Comparison of ENCODE assay signal across 1 cellular context in the genomic region with DNA sequence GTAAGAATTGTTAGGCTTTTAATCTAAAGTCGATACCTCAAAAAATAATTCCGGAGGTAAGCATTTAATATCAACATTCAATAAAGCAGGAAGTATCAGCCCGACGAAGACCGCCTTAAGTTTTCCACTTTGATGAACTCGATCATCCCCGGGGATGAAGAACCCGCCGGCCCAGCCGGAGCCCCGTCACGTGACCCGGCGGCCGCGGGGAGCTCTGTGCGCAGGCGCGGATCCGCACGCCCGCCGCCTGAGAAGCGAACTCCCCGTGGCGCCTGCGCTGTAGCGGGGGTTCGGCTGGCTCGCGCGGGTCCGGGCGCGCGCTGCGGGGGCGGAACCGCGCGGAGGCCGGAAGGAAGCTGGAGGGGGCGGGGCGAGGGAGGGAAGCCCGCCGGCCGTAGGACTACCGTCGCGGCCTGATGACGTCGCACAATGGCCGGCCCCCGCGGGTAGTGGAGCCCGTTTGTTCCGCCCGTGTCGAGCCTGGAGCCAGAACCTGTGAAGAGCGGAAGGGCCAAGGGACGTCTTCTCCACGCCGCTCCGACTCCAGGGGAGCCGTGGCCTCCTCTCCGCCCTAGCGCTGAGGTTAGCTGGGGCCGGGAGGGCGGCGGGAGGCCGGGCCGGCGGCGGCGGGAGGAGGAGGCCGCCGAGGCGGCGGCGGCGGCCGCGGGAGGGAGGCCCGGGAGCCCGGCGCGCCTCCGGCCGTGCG.
TF ChIP-seq lines count a peak whose summit lies in the region.

A gene (plus strand): TSS at position 419 of the 706 bp plus-strand sequence. CDS start 6,721 bp downstream, outside the sequence.

TF ChIP-seq in HepG2, 621 proteins besides CTCF, POLR2A, EP300 and RAD21 (continued from another document and continues in another):
- TF ChIP-seq, protein P1, sequence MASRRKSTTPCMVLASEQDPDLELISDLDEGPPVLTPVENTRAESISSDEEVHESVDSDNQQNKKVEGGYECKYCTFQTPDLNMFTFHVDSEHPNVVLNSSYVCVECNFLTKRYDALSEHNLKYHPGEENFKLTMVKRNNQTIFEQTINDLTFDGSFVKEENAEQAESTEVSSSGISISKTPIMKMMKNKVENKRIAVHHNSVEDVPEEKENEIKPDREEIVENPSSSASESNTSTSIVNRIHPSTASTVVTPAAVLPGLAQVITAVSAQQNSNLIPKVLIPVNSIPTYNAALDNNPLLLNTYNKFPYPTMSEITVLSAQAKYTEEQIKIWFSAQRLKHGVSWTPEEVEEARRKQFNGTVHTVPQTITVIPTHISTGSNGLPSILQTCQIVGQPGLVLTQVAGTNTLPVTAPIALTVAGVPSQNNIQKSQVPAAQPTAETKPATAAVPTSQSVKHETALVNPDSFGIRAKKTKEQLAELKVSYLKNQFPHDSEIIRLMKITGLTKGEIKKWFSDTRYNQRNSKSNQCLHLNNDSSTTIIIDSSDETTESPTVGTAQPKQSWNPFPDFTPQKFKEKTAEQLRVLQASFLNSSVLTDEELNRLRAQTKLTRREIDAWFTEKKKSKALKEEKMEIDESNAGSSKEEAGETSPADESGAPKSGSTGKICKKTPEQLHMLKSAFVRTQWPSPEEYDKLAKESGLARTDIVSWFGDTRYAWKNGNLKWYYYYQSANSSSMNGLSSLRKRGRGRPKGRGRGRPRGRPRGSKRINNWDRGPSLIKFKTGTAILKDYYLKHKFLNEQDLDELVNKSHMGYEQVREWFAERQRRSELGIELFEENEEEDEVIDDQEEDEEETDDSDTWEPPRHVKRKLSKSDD (CRISPR knock-in tag; IDR thresholded peaks at IDR 0.05; ENCODE audit: low read depth): peak; percentile 94
- TF ChIP-seq KDM2A (CRISPR knock-in tag; IDR thresholded peaks at IDR 0.05; ENCODE audit: borderline replicate concordance, low read depth) (peak; percentile 95), ZBTB7B (CRISPR knock-in tag; IDR thresholded peaks at IDR 0.05) (no peak), RFX5 (IDR thresholded peaks at IDR 0.05; ENCODE audit: low read depth, low read length) (peak; percentile 65; the same call in 1 of the 2 replicates), ZNF329 (CRISPR knock-in tag; IDR thresholded peaks at IDR 0.05; ENCODE audit: low read depth) (no peak; the same call in none of the 2 replicates), ZNF891 (CRISPR knock-in tag; IDR thresholded peaks at IDR 0.05) (0 out of 2 replicates have a peak, but pooled peaks have one; percentile 53), ZNF460 (CRISPR knock-in tag; IDR thresholded peaks at IDR 0.05; ENCODE audit: borderline replicate concordance) (no peak), HNF4A (CRISPR knock-in tag; IDR thresholded peaks at IDR 0.05) (no peak), ZNF446 (CRISPR knock-in tag; IDR thresholded peaks at IDR 0.05) (peak; percentile 61), ZBTB42 (CRISPR knock-in tag; IDR thresholded peaks at IDR 0.05) (0 out of 2 replicates have a peak, but pooled peaks have one; percentile 39), SMARCC2 (IDR thresholded peaks at IDR 0.05) (no peak), ZBTB21 (CRISPR knock-in tag; IDR thresholded peaks at IDR 0.05) (no peak), ZNF724P (CRISPR knock-in tag; IDR thresholded peaks at IDR 0.05; ENCODE audit: borderline replicate concordance) (0 out of 2 replicates have a peak, but pooled peaks have one; percentile 11), ZNF3 (CRISPR knock-in tag; IDR thresholded peaks at IDR 0.05) (no peak), ZNF235 (CRISPR knock-in tag; IDR thresholded peaks at IDR 0.05; ENCODE audit: borderline replicate concordance) (no peak), SYNCRIP (IDR thresholded peaks at IDR 0.05; ENCODE audit: insufficient read depth, low read depth, low read length) (no peak), KDM5A (IDR thresholded peaks at IDR 0.05; ENCODE audit: borderline replicate concordance, low read length) (peak; percentile 99), POGZ (CRISPR knock-in tag; IDR thresholded peaks at IDR 0.05) (peak; percentile 86), ARNTL (CRISPR knock-in tag; IDR thresholded peaks at IDR 0.05) (0 out of 2 replicates have a peak, but pooled peaks have one; percentile 46), ELF3 (CRISPR knock-in tag; IDR thresholded peaks at IDR 0.05) (peak; percentile 81), NFKBIZ (CRISPR knock-in tag; IDR thresholded peaks at IDR 0.05) (peak; percentile 49), NFKB2 (CRISPR knock-in tag; IDR thresholded peaks at IDR 0.05; ENCODE audit: borderline replicate concordance) (peak; percentile 77; the same call in 1 of the 2 replicates), BRD4 (CRISPR knock-in tag; IDR thresholded peaks at IDR 0.05) (peak; percentile 82), FOXA1 (IDR thresholded peaks at IDR 0.05) (no peak), FOXA1 (CRISPR knock-in tag; IDR thresholded peaks at IDR 0.05) (no peak), ZNF766 (CRISPR knock-in tag; IDR thresholded peaks at IDR 0.05; ENCODE audit: borderline replicate concordance) (peak; percentile 67; the same call in 1 of the 2 replicates), ZFP62 (CRISPR knock-in tag; IDR thresholded peaks at IDR 0.05) (no peak), HNRNPLL (IDR thresholded peaks at IDR 0.05; ENCODE audit: low read depth, low read length, poor library complexity, severe bottlenecking) (peak; percentile 76), ZNF224 (CRISPR knock-in tag; IDR thresholded peaks at IDR 0.05) (0 out of 2 replicates have a peak, but pooled peaks have one; percentile 6), ZSCAN12 (CRISPR knock-in tag; IDR thresholded peaks at IDR 0.05) (peak; percentile 23; the same call in 1 of the 2 replicates), SUZ12 (IDR thresholded peaks at IDR 0.05; ENCODE audit: low read depth, low read length) (no peak)
- TF ChIP-seq, protein P2, sequence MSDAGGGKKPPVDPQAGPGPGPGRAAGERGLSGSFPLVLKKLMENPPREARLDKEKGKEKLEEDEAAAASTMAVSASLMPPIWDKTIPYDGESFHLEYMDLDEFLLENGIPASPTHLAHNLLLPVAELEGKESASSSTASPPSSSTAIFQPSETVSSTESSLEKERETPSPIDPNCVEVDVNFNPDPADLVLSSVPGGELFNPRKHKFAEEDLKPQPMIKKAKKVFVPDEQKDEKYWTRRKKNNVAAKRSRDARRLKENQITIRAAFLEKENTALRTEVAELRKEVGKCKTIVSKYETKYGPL (CRISPR knock-in tag; IDR thresholded peaks at IDR 0.05): 0 out of 2 replicates have a peak, but pooled peaks have one; percentile 37
- TF ChIP-seq, protein P3, sequence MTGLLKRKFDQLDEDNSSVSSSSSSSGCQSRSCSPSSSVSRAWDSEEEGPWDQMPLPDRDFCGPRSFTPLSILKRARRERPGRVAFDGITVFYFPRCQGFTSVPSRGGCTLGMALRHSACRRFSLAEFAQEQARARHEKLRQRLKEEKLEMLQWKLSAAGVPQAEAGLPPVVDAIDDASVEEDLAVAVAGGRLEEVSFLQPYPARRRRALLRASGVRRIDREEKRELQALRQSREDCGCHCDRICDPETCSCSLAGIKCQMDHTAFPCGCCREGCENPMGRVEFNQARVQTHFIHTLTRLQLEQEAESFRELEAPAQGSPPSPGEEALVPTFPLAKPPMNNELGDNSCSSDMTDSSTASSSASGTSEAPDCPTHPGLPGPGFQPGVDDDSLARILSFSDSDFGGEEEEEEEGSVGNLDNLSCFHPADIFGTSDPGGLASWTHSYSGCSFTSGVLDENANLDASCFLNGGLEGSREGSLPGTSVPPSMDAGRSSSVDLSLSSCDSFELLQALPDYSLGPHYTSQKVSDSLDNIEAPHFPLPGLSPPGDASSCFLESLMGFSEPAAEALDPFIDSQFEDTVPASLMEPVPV (CRISPR knock-in tag; IDR thresholded peaks at IDR 0.05): no peak
- TF ChIP-seq, protein P4, sequence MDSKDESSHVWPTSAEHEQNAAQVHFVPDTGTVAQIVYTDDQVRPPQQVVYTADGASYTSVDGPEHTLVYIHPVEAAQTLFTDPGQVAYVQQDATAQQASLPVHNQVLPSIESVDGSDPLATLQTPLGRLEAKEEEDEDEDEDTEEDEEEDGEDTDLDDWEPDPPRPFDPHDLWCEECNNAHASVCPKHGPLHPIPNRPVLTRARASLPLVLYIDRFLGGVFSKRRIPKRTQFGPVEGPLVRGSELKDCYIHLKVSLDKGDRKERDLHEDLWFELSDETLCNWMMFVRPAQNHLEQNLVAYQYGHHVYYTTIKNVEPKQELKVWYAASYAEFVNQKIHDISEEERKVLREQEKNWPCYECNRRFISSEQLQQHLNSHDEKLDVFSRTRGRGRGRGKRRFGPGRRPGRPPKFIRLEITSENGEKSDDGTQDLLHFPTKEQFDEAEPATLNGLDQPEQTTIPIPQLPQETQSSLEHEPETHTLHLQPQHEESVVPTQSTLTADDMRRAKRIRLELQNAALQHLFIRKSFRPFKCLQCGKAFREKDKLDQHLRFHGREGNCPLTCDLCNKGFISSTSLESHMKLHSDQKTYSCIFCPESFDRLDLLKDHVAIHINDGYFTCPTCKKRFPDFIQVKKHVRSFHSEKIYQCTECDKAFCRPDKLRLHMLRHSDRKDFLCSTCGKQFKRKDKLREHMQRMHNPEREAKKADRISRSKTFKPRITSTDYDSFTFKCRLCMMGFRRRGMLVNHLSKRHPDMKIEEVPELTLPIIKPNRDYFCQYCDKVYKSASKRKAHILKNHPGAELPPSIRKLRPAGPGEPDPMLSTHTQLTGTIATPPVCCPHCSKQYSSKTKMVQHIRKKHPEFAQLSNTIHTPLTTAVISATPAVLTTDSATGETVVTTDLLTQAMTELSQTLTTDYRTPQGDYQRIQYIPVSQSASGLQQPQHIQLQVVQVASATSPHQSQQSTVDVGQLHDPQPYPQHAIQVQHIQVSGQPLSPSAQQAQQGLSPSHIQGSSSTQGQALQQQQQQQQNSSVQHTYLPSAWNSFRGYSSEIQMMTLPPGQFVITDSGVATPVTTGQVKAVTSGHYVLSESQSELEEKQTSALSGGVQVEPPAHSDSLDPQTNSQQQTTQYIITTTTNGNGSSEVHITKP (CRISPR knock-in tag; IDR thresholded peaks at IDR 0.05; ENCODE audit: low read depth): no peak; the same call in 1 of the 2 replicates
- TF ChIP-seq, protein P5, sequence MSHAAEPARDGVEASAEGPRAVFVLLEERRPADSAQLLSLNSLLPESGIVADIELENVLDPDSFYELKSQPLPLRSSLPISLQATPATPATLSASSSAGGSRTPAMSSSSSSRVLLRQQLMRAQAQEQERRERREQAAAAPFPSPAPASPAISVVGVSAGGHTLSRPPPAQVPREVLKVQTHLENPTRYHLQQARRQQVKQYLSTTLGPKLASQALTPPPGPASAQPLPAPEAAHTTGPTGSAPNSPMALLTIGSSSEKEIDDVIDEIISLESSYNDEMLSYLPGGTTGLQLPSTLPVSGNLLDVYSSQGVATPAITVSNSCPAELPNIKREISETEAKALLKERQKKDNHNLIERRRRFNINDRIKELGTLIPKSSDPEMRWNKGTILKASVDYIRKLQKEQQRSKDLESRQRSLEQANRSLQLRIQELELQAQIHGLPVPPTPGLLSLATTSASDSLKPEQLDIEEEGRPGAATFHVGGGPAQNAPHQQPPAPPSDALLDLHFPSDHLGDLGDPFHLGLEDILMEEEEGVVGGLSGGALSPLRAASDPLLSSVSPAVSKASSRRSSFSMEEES (CRISPR knock-in tag; IDR thresholded peaks at IDR 0.05): peak; percentile 68; the same call in 1 of the 2 replicates
- TF ChIP-seq, protein P6, sequence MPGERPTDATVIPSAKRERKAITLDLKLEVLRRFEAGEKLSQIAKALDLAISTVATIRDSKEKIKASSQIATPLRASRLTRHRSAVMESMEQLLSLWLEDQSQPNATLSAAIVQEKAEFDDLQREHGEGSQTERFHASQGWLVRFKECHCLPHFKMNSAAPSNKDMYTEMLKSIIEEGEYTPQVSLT (CRISPR knock-in tag; IDR thresholded peaks at IDR 0.05; ENCODE audit: borderline replicate concordance, low read depth): no peak
- TF ChIP-seq, protein P7, sequence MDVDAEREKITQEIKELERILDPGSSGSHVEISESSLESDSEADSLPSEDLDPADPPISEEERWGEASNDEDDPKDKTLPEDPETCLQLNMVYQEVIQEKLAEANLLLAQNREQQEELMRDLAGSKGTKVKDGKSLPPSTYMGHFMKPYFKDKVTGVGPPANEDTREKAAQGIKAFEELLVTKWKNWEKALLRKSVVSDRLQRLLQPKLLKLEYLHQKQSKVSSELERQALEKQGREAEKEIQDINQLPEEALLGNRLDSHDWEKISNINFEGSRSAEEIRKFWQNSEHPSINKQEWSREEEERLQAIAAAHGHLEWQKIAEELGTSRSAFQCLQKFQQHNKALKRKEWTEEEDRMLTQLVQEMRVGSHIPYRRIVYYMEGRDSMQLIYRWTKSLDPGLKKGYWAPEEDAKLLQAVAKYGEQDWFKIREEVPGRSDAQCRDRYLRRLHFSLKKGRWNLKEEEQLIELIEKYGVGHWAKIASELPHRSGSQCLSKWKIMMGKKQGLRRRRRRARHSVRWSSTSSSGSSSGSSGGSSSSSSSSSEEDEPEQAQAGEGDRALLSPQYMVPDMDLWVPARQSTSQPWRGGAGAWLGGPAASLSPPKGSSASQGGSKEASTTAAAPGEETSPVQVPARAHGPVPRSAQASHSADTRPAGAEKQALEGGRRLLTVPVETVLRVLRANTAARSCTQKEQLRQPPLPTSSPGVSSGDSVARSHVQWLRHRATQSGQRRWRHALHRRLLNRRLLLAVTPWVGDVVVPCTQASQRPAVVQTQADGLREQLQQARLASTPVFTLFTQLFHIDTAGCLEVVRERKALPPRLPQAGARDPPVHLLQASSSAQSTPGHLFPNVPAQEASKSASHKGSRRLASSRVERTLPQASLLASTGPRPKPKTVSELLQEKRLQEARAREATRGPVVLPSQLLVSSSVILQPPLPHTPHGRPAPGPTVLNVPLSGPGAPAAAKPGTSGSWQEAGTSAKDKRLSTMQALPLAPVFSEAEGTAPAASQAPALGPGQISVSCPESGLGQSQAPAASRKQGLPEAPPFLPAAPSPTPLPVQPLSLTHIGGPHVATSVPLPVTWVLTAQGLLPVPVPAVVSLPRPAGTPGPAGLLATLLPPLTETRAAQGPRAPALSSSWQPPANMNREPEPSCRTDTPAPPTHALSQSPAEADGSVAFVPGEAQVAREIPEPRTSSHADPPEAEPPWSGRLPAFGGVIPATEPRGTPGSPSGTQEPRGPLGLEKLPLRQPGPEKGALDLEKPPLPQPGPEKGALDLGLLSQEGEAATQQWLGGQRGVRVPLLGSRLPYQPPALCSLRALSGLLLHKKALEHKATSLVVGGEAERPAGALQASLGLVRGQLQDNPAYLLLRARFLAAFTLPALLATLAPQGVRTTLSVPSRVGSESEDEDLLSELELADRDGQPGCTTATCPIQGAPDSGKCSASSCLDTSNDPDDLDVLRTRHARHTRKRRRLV (CRISPR knock-in tag; IDR thresholded peaks at IDR 0.05): 0 out of 2 replicates have a peak, but pooled peaks have one; percentile 48
- TF ChIP-seq, protein P8, sequence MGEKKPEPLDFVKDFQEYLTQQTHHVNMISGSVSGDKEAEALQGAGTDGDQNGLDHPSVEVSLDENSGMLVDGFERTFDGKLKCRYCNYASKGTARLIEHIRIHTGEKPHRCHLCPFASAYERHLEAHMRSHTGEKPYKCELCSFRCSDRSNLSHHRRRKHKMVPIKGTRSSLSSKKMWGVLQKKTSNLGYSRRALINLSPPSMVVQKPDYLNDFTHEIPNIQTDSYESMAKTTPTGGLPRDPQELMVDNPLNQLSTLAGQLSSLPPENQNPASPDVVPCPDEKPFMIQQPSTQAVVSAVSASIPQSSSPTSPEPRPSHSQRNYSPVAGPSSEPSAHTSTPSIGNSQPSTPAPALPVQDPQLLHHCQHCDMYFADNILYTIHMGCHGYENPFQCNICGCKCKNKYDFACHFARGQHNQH (CRISPR knock-in tag; IDR thresholded peaks at IDR 0.05): peak; percentile 58; the same call in 1 of the 2 replicates
- TF ChIP-seq, protein P9, sequence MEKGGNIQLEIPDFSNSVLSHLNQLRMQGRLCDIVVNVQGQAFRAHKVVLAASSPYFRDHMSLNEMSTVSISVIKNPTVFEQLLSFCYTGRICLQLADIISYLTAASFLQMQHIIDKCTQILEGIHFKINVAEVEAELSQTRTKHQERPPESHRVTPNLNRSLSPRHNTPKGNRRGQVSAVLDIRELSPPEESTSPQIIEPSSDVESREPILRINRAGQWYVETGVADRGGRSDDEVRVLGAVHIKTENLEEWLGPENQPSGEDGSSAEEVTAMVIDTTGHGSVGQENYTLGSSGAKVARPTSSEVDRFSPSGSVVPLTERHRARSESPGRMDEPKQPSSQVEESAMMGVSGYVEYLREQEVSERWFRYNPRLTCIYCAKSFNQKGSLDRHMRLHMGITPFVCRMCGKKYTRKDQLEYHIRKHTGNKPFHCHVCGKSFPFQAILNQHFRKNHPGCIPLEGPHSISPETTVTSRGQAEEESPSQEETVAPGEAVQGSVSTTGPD (CRISPR knock-in tag; IDR thresholded peaks at IDR 0.05): no peak
